Comparison of ENCODE assay signal across 23 cellular contexts in genomic region chr1:165772739-165773138, GRCh38. TPM values are rescaled to one million over a fixed set of nuclear protein-coding genes. Genes with fewer than 3 reads are reported as not detected.
DNase-seq lines count a peak whose midpoint lies in the region; ATAC-seq and TF ChIP-seq lines count a peak whose summit lies in the region.
"Had no signal": no experiment of that assay in that cellular context is flagged by ENCODE, and none has a peak within 500 bp of the region (broad histone marks: within the 10 kb centered on the region; RNA-seq: fewer than 3 reads in every experiment).

No MANE protein-coding gene starts in this region.

- CTCF ChIA-PET in Calu3 (lab: Charles Lee) (interaction anchor here (0.6 kb wide), 1 partner anchor 54 kb away, joined by 6 read pairs; no protein-coding TSS in a partner anchor), PC-9 (lab: Charles Lee) (no interaction called here)

- H3K4me1 Mint-ChIP-seq in Calu3 (ENCODE audit: low read depth, unreplicated experiment) (peaks cover 23% of the 10 kb centered on the region), chondrocyte (ENCODE audit: low read depth) (peaks cover 44% of the 10 kb centered on the region), osteocyte (ENCODE audit: unreplicated experiment) (peaks cover 41% of the 10 kb centered on the region)

- ATAC-seq in HG02798 (IDR thresholded peaks at IDR 0.05; ENCODE audit: poor library complexity, unreplicated experiment) (no peak), HG02884 (IDR thresholded peaks at IDR 0.05; ENCODE audit: unreplicated experiment) (no peak), GM21825 (IDR thresholded peaks at IDR 0.05; ENCODE audit: unreplicated experiment) (no peak)
- ATAC-seq: mucosa of descending colon, psoas muscle had no signal

- TF ChIP-seq CTCF in Calu3 (IDR thresholded peaks at IDR 0.05; ENCODE audit: unreplicated experiment), result no peak
- TF ChIP-seq CTCF in PC-9 (conservative IDR thresholded peaks at IDR 0.05), result no peak
- no peak for TF ChIP-seq CTCF in chondrocyte (IDR thresholded peaks at IDR 0.05)
- no peak for TF ChIP-seq CTCF in osteocyte (IDR thresholded peaks at IDR 0.05)

- H3K4me3 Mint-ChIP-seq in Calu3 (ENCODE audit: low read depth, unreplicated experiment) (no peak overlapping the region), chondrocyte (ENCODE audit: unreplicated experiment) (no peak overlapping the region), osteocyte (ENCODE audit: unreplicated experiment) (no peak overlapping the region)
- H3K4me3 Mint-ChIP-seq: CD14-positive monocyte, endodermal cell had no signal

- H3K9me3 Mint-ChIP-seq in Calu3 (ENCODE audit: low read depth, unreplicated experiment) (no peaks in the 10 kb centered on the region), chondrocyte (ENCODE audit: low read depth) (no peaks in the 10 kb centered on the region), osteocyte (ENCODE audit: unreplicated experiment) (no peaks in the 10 kb centered on the region)
- H3K9me3 Mint-ChIP-seq: endodermal cell had no signal

- DNase-seq in Calu3 (no peak), PC-9 (no peak), chondrocyte (ENCODE audit: low spot score) (no peak), osteocyte (ENCODE audit: extremely low spot score, unreplicated experiment) (no peak)
- DNase-seq: activated CD4-positive, alpha-beta T cell treated with anti-CD3 and anti-CD28 coated beads for 48 hours; activated naive CD4-positive, alpha-beta T cell; activated T-cell treated with anti-CD3 and anti-CD28 coated beads, Interleukin-2, amount 50 U/mL, for 48 hours; cortex of kidney; DMS 273 treated with DMSO at 0.1 percent for 48 hours; endodermal cell; KG1; kidney; mucosa of descending colon; MV-4-11; NCI-H146; NCI-H524; Peyer's patch; psoas muscle had no signal

- no peaks in the 10 kb centered on the region for H3K9me2 ChIP-seq in PC-9 (ENCODE audit: insufficient read depth)

- POLR2A ChIA-PET in PC-9 (lab: Charles Lee; ENCODE audit: unreplicated experiment), result interaction anchor here (0.5 to 0.6 kb wide), 3 partner anchors 12 to 51 kb away, joined by 5 to 7 read pairs (median 7); no protein-coding TSS in a partner anchor

- no peaks in the 10 kb centered on the region for H3K9me3 ChIP-seq in PC-9 (ENCODE audit: insufficient read depth, low read depth)
- H3K9me3 ChIP-seq: mucosa of descending colon, Peyer's patch, psoas muscle had no signal

- no peak overlapping the region for H3K4me3 ChIP-seq in PC-9
- H3K4me3 ChIP-seq: cardiac muscle cell, mucosa of descending colon, Peyer's patch, psoas muscle had no signal

- intact Hi-C loops in Calu3 (cut with micrococcal nuclease; ENCODE audit: unreplicated experiment) (loop anchor here (2.0 kb wide), 1 partner anchor 142 kb away; no protein-coding TSS in a partner anchor), PC-9 (cut with micrococcal nuclease; ENCODE audit: unreplicated experiment) (no loop called here)

- peaks cover 8% of the 10 kb centered on the region; the same call in 1 of the 2 replicates for H3F3A ChIP-seq in PC-9 (ENCODE audit: insufficient read depth, low read depth)

- H3K4me1 ChIP-seq in PC-9 (replicated peaks; ENCODE audit: insufficient read depth), result peaks cover 25% of the 10 kb centered on the region

- H3K27ac Mint-ChIP-seq in Calu3 (ENCODE audit: unreplicated experiment) (peak overlapping the region; percentile 5), chondrocyte (ENCODE audit: unreplicated experiment) (peak overlapping the region; percentile 23), osteocyte (ENCODE audit: unreplicated experiment) (peak overlapping the region; percentile 23)
- H3K27ac Mint-ChIP-seq: CD14-positive monocyte, endodermal cell had no signal

- BruUV-seq in Calu3 (replicated peaks; lab: Mats Ljungman, UMichigan) (no TSS peak), PC-9 (replicated peaks; lab: Mats Ljungman, UMichigan) (no TSS peak)

- H3K27ac ChIP-seq in PC-9, result peak overlapping the region; percentile 52
- H3K27ac ChIP-seq: cardiac muscle cell, Peyer's patch, psoas muscle had no signal

- no peaks in the 10 kb centered on the region for H3K27me3 ChIP-seq in PC-9 (ENCODE audit: insufficient read depth, low read depth)
- H3K27me3 ChIP-seq: cardiac muscle cell, Peyer's patch had no signal

- H3K79me2 ChIP-seq in PC-9 (ENCODE audit: low read depth), result peaks cover 25% of the 10 kb centered on the region

- no peaks in the 10 kb centered on the region for H4K20me1 ChIP-seq in PC-9 (ENCODE audit: insufficient read depth)

- H3K27me3 Mint-ChIP-seq in Calu3 (ENCODE audit: unreplicated experiment), result no peaks in the 10 kb centered on the region
- no peaks in the 10 kb centered on the region for H3K27me3 Mint-ChIP-seq in chondrocyte (ENCODE audit: low read depth)
- no peaks in the 10 kb centered on the region for H3K27me3 Mint-ChIP-seq in osteocyte (ENCODE audit: unreplicated experiment)

- peak overlapping the region; percentile 27; the same call in 1 of the 2 replicates for H3K4me2 ChIP-seq in PC-9

- no peak overlapping the region for H2AFZ ChIP-seq in PC-9

- 0 out of 2 replicates have a peak, but pooled peaks cover 3% of the 10 kb centered on the region for H3K36me3 ChIP-seq in PC-9 (ENCODE audit: low read depth)
- H3K36me3 ChIP-seq: cardiac muscle cell had no signal

- H3K36me3 Mint-ChIP-seq in Calu3 (ENCODE audit: insufficient read depth, unreplicated experiment) (peaks cover 28% of the 10 kb centered on the region), chondrocyte (ENCODE audit: low read depth) (peaks cover 6% of the 10 kb centered on the region), osteocyte (ENCODE audit: unreplicated experiment) (peaks cover 10% of the 10 kb centered on the region)

RNA-seq across cellular contexts. Expression of gene TMCO1, which starts 4.1 kb away (rescaled TPM):
- total RNA-seq in Calu3 (2022) (145 and 157 TPM in 2 replicates), PC-9 (2021) (64.1 and 65.6 TPM in 2 replicates), chondrocyte (89.0 to 114 TPM (median 98.6 TPM) in 3 replicates), osteocyte (101 and 103 TPM in 2 replicates)

RNA-seq across cellular contexts. Expression of gene UCK2, which starts 54.7 kb away (rescaled TPM):
- total RNA-seq in Calu3 (2022) (106 and 109 TPM in 2 replicates), PC-9 (2021) (54.8 and 59.9 TPM in 2 replicates), chondrocyte (42.1 to 52.2 TPM (median 44.2 TPM) in 3 replicates), osteocyte (49.8 and 50.1 TPM in 2 replicates)
